ENCODE assay signal across 13 cellular contexts in genomic region chr19:13401388-13401787, GRCh38.
A peak's percentile ranks its signal among the peaks of the same experiment; 100 is the strongest.
DNase-seq lines count a peak whose midpoint lies in the region; ATAC-seq, FAIRE-seq and TF ChIP-seq lines count a peak whose summit lies in the region.
"Had no signal": no experiment of that assay in that cellular context is flagged by ENCODE, and none has a peak within 500 bp of the region (broad histone marks: within the 10 kb centered on the region; RNA-seq: fewer than 3 reads in every experiment).

No MANE protein-coding gene starts in this region.

- CTCF ChIA-PET in endothelial cell of umbilical vein (lab: Charles Lee), result no interaction called here

- H3K27ac Mint-ChIP-seq in GM23338, result no peak overlapping the region
- H3K27ac Mint-ChIP-seq: CD8-positive, alpha-beta T cell had no signal

- no peak overlapping the region for H3K4me3 Mint-ChIP-seq in GM23338
- H3K4me3 Mint-ChIP-seq: CD8-positive, alpha-beta T cell had no signal

- H3K9me1 ChIP-seq in endothelial cell of umbilical vein (replicated peaks; ENCODE audit: control insufficient read depth, extremely low read depth, insufficient read depth, low read length), result no peaks in the 10 kb centered on the region

- dilution Hi-C loops in endothelial cell of umbilical vein (cut with MboI; ENCODE audit: extremely low pct_ligation_motif_present, low sequenced_read_pairs), result no loop called here

- H3K36me3 Mint-ChIP-seq in GM23338 (ENCODE audit: low read depth), result peaks cover 5% of the 10 kb centered on the region; the same call in 2 of the 3 replicates
- H3K36me3 Mint-ChIP-seq: CD8-positive, alpha-beta T cell had no signal

- intact Hi-C loops in endothelial cell of umbilical vein (cut with micrococcal nuclease), result no loop called here
- intact Hi-C loops in ascending aorta (cut with DNase I), result no loop called here

- ATAC-seq in GM23338 (peak; percentile 57), GM18519 (IDR thresholded peaks at IDR 0.05; ENCODE audit: low FRiP score, unreplicated experiment) (no peak)
- ATAC-seq: CD8-positive, alpha-beta T cell had no signal

- peak; percentile 57 for DNase-seq in ACHN
- peak; percentile 62 for DNase-seq in GM23338 (ENCODE audit: low spot score)
- peak; percentile 44 for DNase-seq in OCI-M1 (lab: John Stamatoyannopoulos, UW)
- peak; percentile 14 for DNase-seq in endothelial cell of umbilical vein (ENCODE audit: low read depth, low spot score)
- no peak for DNase-seq in ascending aorta (ENCODE audit: low spot score in 2 of 2)
- no peak for DNase-seq in NCI-H2107 treated with DMSO at 0.1 percent for 48 hours (lab: John Stamatoyannopoulos, UW; ENCODE audit: unreplicated experiment)
- no peak for DNase-seq in NCI-H748 (lab: John Stamatoyannopoulos, UW; ENCODE audit: unreplicated experiment)
- DNase-seq: CD8-positive, alpha-beta T cell; Peyer's patch had no signal

- H3K27ac ChIP-seq in GM23338 (ENCODE audit: low read depth) (no peak overlapping the region), endothelial cell of umbilical vein (ENCODE audit: insufficient read depth, low read depth, low read length) (no peak overlapping the region), ascending aorta (no peak overlapping the region)
- H3K27ac ChIP-seq: Peyer's patch had no signal

- BruUV-seq in endothelial cell of umbilical vein (replicated peaks; lab: Mats Ljungman, UMichigan), result no TSS peak

- H3F3A ChIP-seq in GM23338 (replicated peaks; ENCODE audit: low read depth), result no peaks in the 10 kb centered on the region

- H3K79me2 ChIP-seq in GM23338 (replicated peaks; ENCODE audit: insufficient read depth) (no peaks in the 10 kb centered on the region), endothelial cell of umbilical vein (ENCODE audit: control insufficient read depth, insufficient read depth, low read length) (no peaks in the 10 kb centered on the region)

- no peak for FAIRE-seq in endothelial cell of umbilical vein (lab: Jason Lieb, UNC)
- FAIRE-seq: HTR-8/SVneo, islet of Langerhans, urothelium cell line had no signal

- H3K9me3 Mint-ChIP-seq in GM23338, result peaks cover 4% of the 10 kb centered on the region; the same call in 1 of the 3 replicates
- H3K9me3 Mint-ChIP-seq: CD8-positive, alpha-beta T cell had no signal

- H3K4me2 ChIP-seq in GM23338 (no peak overlapping the region), endothelial cell of umbilical vein (ENCODE audit: insufficient read depth, low read length) (no peak overlapping the region)

- TF ChIP-seq POLR2A in endothelial cell of umbilical vein (IDR thresholded peaks at IDR 0.05; ENCODE audit: low read depth, low read length), result no peak

- TF ChIP-seq CTCF in GM23338 (conservative IDR thresholded peaks at IDR 0.05; ENCODE audit: low read depth in 2 of 2) (no peak), endothelial cell of umbilical vein (IDR thresholded peaks at IDR 0.05; ENCODE audit: extremely low read depth in 1 of 2, insufficient read depth in 1 of 2, low read depth in 1 of 2, low read length in 2 of 2) (no peak), ascending aorta (IDR thresholded peaks at IDR 0.05) (no peak)

- no peaks in the 10 kb centered on the region; the same call in 1 of the 2 replicates for H3K9me2 ChIP-seq in GM23338 (ENCODE audit: insufficient read depth)

- in situ Hi-C loops in ACHN (cut with HindIII; ENCODE audit: low pct_ligation_motif_present, low pct_unique_long_range_greater_than_20kb, low sequenced_read_pairs), result no loop called here

- H3K4me3 ChIP-seq in GM23338 (no peak overlapping the region), endothelial cell of umbilical vein (replicated peaks in 1 of 3; ENCODE audit: insufficient read depth in 1 of 3, low read depth in 1 of 3, low read length in 3 of 3) (no peak overlapping the region), ascending aorta (no peak overlapping the region)
- H3K4me3 ChIP-seq: Peyer's patch had no signal

- no peaks in the 10 kb centered on the region; the same call in 1 of the 2 replicates for H4K20me1 ChIP-seq in GM23338 (replicated peaks; ENCODE audit: insufficient read depth)
- no peaks in the 10 kb centered on the region for H4K20me1 ChIP-seq in endothelial cell of umbilical vein (replicated peaks; ENCODE audit: control insufficient read depth, extremely low read depth, insufficient read depth, low read length)

- H3K9me3 ChIP-seq in endothelial cell of umbilical vein (replicated peaks; ENCODE audit: control insufficient read depth, insufficient read depth, low read length), result no peaks in the 10 kb centered on the region
- H3K9me3 ChIP-seq in ascending aorta, result no peaks in the 10 kb centered on the region

- peaks cover 4% of the 10 kb centered on the region for H3K27me3 Mint-ChIP-seq in GM23338 (ENCODE audit: insufficient read depth, low read depth, poor library complexity)

- peaks cover 16% of the 10 kb centered on the region for H3K4me1 Mint-ChIP-seq in GM23338

- no peaks in the 10 kb centered on the region for H3K36me3 ChIP-seq in GM23338 (ENCODE audit: insufficient read depth)
- H3K36me3 ChIP-seq in endothelial cell of umbilical vein (ENCODE audit: control insufficient read depth in 2 of 2, extremely low read depth in 1 of 2, insufficient read depth in 2 of 2, low read length in 2 of 2), result no peaks in the 10 kb centered on the region
- H3K36me3 ChIP-seq in ascending aorta, result no peaks in the 10 kb centered on the region
- H3K36me3 ChIP-seq: Peyer's patch had no signal

- no peak overlapping the region for H2AFZ ChIP-seq in GM23338
- no peak overlapping the region for H2AFZ ChIP-seq in endothelial cell of umbilical vein (ENCODE audit: low read depth, low read length)

- H3K9ac ChIP-seq in endothelial cell of umbilical vein (replicated peaks; ENCODE audit: extremely low read depth, insufficient read depth, low read length), result no peak overlapping the region

- POLR2A ChIA-PET in endothelial cell of umbilical vein (lab: Charles Lee), result no interaction called here

- H3K4me1 ChIP-seq in GM23338 (ENCODE audit: insufficient read depth) (peaks cover 9% of the 10 kb centered on the region; the same call in 1 of the 2 replicates), endothelial cell of umbilical vein (ENCODE audit: control insufficient read depth, extremely low read depth, insufficient read depth, low read length) (peaks cover 18% of the 10 kb centered on the region), ascending aorta (no peaks in the 10 kb centered on the region)
- H3K4me1 ChIP-seq: Peyer's patch had no signal

- H3K27me3 ChIP-seq in GM23338 (ENCODE audit: insufficient read depth) (no peaks in the 10 kb centered on the region), endothelial cell of umbilical vein (ENCODE audit: control insufficient read depth in 2 of 2, insufficient read depth in 2 of 2, low read length in 2 of 2) (no peaks in the 10 kb centered on the region), ascending aorta (no peaks in the 10 kb centered on the region)
- H3K27me3 ChIP-seq: Peyer's patch had no signal

TF ChIP-seq in GM23338, 12 proteins besides CTCF, POLR2A, EP300 and RAD21 (continues in another document):
- no peak for TF ChIP-seq ZNF114 (CRISPR knock-in tag; IDR thresholded peaks at IDR 0.05)

TF ChIP-seq in endothelial cell of umbilical vein, 7 proteins besides CTCF, POLR2A, EP300 and RAD21:
- TF ChIP-seq GATA2 (IDR thresholded peaks at IDR 0.05; ENCODE audit: insufficient read depth, insufficient read length, low read depth, low read length), result no peak
- TF ChIP-seq MYC (IDR thresholded peaks at IDR 0.05; ENCODE audit: low read depth, low read length), result no peak

Comparison
In these comparisons a context has a peak if more than half of its experiments do, and no peak if none do; other contexts are left out.
1. DNase-seq: peak in ACHN (single experiment), GM23338 (single experiment), OCI-M1 (single experiment) and endothelial cell of umbilical vein (single experiment); none in ascending aorta (0 of 2), NCI-H2107 treated with DMSO at 0.1 percent for 48 hours (single experiment) and NCI-H748 (single experiment).